In the genomic region with DNA sequence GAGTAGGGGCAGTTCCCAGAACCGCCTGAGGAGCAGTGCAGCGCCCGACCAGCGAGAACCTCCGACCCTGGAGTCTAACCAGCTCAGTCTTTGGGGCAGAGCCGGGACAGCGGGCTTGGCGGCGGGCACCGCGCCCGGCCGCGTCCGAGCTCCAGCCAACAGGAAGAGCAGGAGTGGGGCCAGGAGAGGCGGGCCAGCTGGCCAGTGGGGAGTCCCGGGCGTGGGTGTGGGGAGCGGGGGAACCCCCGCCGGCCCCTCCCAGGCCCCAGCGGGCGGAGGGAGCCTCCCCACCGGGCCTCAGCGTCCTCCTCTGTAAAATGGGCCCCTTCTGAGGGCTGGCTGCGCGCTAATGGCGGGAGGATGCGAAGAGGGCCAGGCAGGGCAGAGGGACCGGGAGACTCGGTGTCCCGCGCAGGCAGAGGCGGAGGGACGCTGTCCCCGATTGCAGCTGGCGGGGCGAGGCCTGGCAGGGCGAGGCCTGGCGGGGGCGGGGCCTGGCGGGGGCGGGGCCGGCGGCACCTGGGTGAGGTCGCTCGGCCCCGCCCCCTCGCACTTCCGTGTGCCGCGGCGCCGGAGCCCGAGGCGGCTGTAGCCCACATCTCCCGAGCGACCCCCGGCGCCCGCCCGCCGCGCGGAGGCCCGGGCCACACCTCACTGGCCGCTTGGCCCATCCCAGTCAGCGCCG, we compare ENCODE assay signal across 1 cellular context.
A peak's percentile ranks its signal among the peaks of the same experiment; 100 is the strongest.
TF ChIP-seq lines count a peak whose summit lies in the region.

A gene (plus strand): TSS at position 550 of the 685 bp plus-strand sequence. CDS start 17,214 bp downstream, outside the sequence.

TF ChIP-seq in SK-N-SH, 30 proteins besides CTCF, POLR2A, EP300 and RAD21 (continued from another document):
- TF ChIP-seq, protein P1, sequence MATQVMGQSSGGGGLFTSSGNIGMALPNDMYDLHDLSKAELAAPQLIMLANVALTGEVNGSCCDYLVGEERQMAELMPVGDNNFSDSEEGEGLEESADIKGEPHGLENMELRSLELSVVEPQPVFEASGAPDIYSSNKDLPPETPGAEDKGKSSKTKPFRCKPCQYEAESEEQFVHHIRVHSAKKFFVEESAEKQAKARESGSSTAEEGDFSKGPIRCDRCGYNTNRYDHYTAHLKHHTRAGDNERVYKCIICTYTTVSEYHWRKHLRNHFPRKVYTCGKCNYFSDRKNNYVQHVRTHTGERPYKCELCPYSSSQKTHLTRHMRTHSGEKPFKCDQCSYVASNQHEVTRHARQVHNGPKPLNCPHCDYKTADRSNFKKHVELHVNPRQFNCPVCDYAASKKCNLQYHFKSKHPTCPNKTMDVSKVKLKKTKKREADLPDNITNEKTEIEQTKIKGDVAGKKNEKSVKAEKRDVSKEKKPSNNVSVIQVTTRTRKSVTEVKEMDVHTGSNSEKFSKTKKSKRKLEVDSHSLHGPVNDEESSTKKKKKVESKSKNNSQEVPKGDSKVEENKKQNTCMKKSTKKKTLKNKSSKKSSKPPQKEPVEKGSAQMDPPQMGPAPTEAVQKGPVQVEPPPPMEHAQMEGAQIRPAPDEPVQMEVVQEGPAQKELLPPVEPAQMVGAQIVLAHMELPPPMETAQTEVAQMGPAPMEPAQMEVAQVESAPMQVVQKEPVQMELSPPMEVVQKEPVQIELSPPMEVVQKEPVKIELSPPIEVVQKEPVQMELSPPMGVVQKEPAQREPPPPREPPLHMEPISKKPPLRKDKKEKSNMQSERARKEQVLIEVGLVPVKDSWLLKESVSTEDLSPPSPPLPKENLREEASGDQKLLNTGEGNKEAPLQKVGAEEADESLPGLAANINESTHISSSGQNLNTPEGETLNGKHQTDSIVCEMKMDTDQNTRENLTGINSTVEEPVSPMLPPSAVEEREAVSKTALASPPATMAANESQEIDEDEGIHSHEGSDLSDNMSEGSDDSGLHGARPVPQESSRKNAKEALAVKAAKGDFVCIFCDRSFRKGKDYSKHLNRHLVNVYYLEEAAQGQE (IDR thresholded peaks at IDR 0.05; ENCODE audit: low read depth, low read length), result no peak
- TF ChIP-seq MXI1 (IDR thresholded peaks at IDR 0.05; ENCODE audit: low read depth, low read length) (no peak), TCF12 (IDR thresholded peaks at IDR 0.05) (no peak; the same call in 1 of the 2 replicates), GATA2 (CRISPR knock-in tag; IDR thresholded peaks at IDR 0.05) (no peak), TAF1 (IDR thresholded peaks at IDR 0.05; ENCODE audit: borderline replicate concordance, low read depth, low read length) (no peak), FOXM1 (IDR thresholded peaks at IDR 0.05; ENCODE audit: low read depth) (no peak), POLR2AphosphoS5 (IDR thresholded peaks at IDR 0.05; ENCODE audit: low read depth, low read length) (no peak; the same call in 1 of the 2 replicates), YY1 (IDR thresholded peaks at IDR 0.05; ENCODE audit: low read depth) (peak; percentile 54; the same call in 1 of the 2 replicates), EZH2phosphoT487 (IDR thresholded peaks at IDR 0.05; ENCODE audit: borderline replicate concordance, low read depth) (no peak), ELF1 (IDR thresholded peaks at IDR 0.05) (peak; percentile 27; the same call in 1 of the 2 replicates), SIN3A (IDR thresholded peaks at IDR 0.05; ENCODE audit: borderline replicate concordance, low read depth, low read length) (peak; percentile 14; the same call in 1 of the 2 replicates), FOSL2 (IDR thresholded peaks at IDR 0.05; ENCODE audit: borderline replicate concordance, low read depth) (no peak), JUND (IDR thresholded peaks at IDR 0.05) (no peak), RFX5 (IDR thresholded peaks at IDR 0.05; ENCODE audit: low read length) (no peak)
- TF ChIP-seq, protein P2, sequence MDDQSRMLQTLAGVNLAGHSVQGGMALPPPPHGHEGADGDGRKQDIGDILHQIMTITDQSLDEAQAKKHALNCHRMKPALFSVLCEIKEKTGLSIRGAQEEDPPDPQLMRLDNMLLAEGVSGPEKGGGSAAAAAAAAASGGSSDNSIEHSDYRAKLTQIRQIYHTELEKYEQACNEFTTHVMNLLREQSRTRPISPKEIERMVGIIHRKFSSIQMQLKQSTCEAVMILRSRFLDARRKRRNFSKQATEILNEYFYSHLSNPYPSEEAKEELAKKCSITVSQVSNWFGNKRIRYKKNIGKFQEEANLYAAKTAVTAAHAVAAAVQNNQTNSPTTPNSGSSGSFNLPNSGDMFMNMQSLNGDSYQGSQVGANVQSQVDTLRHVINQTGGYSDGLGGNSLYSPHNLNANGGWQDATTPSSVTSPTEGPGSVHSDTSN (IDR thresholded peaks at IDR 0.05), result peak; percentile 45; the same call in 1 of the 2 replicates
- TF ChIP-seq, protein P3, sequence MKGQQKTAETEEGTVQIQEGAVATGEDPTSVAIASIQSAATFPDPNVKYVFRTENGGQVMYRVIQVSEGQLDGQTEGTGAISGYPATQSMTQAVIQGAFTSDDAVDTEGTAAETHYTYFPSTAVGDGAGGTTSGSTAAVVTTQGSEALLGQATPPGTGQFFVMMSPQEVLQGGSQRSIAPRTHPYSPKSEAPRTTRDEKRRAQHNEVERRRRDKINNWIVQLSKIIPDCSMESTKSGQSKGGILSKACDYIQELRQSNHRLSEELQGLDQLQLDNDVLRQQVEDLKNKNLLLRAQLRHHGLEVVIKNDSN (IDR thresholded peaks at IDR 0.05; ENCODE audit: borderline replicate concordance, low read depth), result no peak
TF ChIP-seq in SK-N-SH: peak in this region for 8.
